In genomic region chr15:84981054-84981710, GRCh38 we compare ENCODE assay signal across 8 cellular contexts.
DNase-seq lines count a peak whose midpoint lies in the region; ATAC-seq and TF ChIP-seq lines count a peak whose summit lies in the region.

No MANE protein-coding gene starts in this region.

- TF ChIP-seq CTCF in AG09309 (IDR thresholded peaks at IDR 0.05; ENCODE audit: control insufficient read depth, insufficient read depth, low read depth, low read length, missing control alignments) = no peak

- ATAC-seq in GM18907 (IDR thresholded peaks at IDR 0.05; ENCODE audit: unreplicated experiment) (peak; percentile 69), HG03159 (IDR thresholded peaks at IDR 0.05; ENCODE audit: unreplicated experiment) (peak; percentile 70)

- peak; percentile 77 for DNase-seq in AG09309 (ENCODE audit: low read depth)
- DNase-seq in NCI-H226 = peak; percentile 99
- peak; percentile 88 to 96 (median 90) for DNase-seq in activated CD4-positive, CD25-positive, alpha-beta regulatory T cell (lab: John Stamatoyannopoulos, UW)
- peak; percentile 81 for DNase-seq in cerebellar cortex (ENCODE audit: low spot score)
- DNase-seq in kidney glomerular epithelial cell (lab: John Stamatoyannopoulos, UW) = peak; percentile 85
- DNase-seq in stimulated activated CD4-positive, alpha-beta T cell treated with anti-CD3 and anti-CD28 coated beads, Interleukin-15, amount 100 ng/mL, for 48 hours (ENCODE audit: low read depth in 2 of 2) = peak; percentile 91 to 95

- H3K4me3 ChIP-seq in AG09309 (ENCODE audit: control insufficient read depth, low read depth, low read length) = peak overlapping the region; percentile 59

Comparison
In these comparisons a context has a peak if more than half of its experiments do, and no peak if none do; other contexts are left out.
1. Peak in every context shown above with its lines: DNase-seq, ATAC-seq and H3K4me3 ChIP-seq.